In genomic region chr2:122150546-122150945, GRCh38 we compare ENCODE assay signal across 1 cellular context.
TF ChIP-seq lines count a peak whose summit lies in the region.

No MANE protein-coding gene starts in this region.

TF ChIP-seq in endothelial cell of umbilical vein, 7 proteins besides CTCF, POLR2A, EP300 and RAD21 (continued from another document):
- TF ChIP-seq MAX (IDR thresholded peaks at IDR 0.05; ENCODE audit: insufficient read depth, insufficient read length) = no peak
